1 cellular context compared by ENCODE assay signal in the genomic region with DNA sequence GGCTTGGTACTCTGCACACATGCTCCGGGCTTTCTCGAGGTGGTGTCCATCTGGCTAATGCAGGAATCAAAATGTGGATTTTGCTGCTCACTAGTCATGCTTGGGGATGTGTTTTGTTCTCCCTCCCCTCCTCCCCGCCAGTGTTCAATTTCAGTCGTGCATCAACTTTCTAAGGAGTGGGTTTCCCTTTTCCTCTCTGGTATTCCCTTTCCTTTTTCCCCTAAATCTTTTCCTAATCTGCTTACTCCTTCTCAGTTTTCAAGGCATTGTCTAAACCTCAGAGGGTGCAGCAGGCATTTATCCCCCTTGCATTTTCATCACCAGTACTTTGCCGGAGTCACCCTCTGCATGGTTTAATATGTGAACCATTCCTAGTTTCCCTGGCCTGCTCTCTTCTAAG.
TF ChIP-seq lines count a peak whose summit lies in the region.

No MANE protein-coding gene starts in this region.

TF ChIP-seq in H1, 55 proteins besides CTCF, POLR2A, EP300 and RAD21:
- TF ChIP-seq CHD2 (IDR thresholded peaks at IDR 0.05; ENCODE audit: low read length) = no peak
- TF ChIP-seq SP2 (IDR thresholded peaks at IDR 0.05; ENCODE audit: low read length) = no peak
- TF ChIP-seq, protein P1, sequence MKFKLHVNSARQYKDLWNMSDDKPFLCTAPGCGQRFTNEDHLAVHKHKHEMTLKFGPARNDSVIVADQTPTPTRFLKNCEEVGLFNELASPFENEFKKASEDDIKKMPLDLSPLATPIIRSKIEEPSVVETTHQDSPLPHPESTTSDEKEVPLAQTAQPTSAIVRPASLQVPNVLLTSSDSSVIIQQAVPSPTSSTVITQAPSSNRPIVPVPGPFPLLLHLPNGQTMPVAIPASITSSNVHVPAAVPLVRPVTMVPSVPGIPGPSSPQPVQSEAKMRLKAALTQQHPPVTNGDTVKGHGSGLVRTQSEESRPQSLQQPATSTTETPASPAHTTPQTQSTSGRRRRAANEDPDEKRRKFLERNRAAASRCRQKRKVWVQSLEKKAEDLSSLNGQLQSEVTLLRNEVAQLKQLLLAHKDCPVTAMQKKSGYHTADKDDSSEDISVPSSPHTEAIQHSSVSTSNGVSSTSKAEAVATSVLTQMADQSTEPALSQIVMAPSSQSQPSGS (IDR thresholded peaks at IDR 0.05; ENCODE audit: low read length) = no peak
- no peak for TF ChIP-seq TAF7 (optimal IDR thresholded peaks at IDR 0.05; ENCODE audit: borderline replicate concordance, low read depth, low read length)
- no peak for TF ChIP-seq SAP30 (IDR thresholded peaks at IDR 0.05; ENCODE audit: insufficient read depth, insufficient replicate concordance, low read length)
- no peak for TF ChIP-seq CBX8 (IDR thresholded peaks at IDR 0.05; ENCODE audit: borderline replicate concordance, low read depth, low read length)
- TF ChIP-seq SRF (IDR thresholded peaks at IDR 0.05; ENCODE audit: low read depth, low read length) = no peak
- no peak for TF ChIP-seq SUZ12 (IDR thresholded peaks at IDR 0.05; ENCODE audit: low read length)
- TF ChIP-seq RNF2 (IDR thresholded peaks at IDR 0.05; ENCODE audit: borderline replicate concordance, low read depth, low read length, missing control alignments, poor library complexity, severe bottlenecking) = no peak
- TF ChIP-seq TCF12 (IDR thresholded peaks at IDR 0.05; ENCODE audit: low read depth, low read length) = no peak
- TF ChIP-seq FOSL1 (IDR thresholded peaks at IDR 0.05; ENCODE audit: insufficient read depth, low read depth, low read length) = no peak
- no peak for TF ChIP-seq SP1 (IDR thresholded peaks at IDR 0.05; ENCODE audit: low read depth, low read length)
TF ChIP-seq in H1: peak in this region for 0.
